8 cellular contexts compared by ENCODE assay signal in the genomic region with DNA sequence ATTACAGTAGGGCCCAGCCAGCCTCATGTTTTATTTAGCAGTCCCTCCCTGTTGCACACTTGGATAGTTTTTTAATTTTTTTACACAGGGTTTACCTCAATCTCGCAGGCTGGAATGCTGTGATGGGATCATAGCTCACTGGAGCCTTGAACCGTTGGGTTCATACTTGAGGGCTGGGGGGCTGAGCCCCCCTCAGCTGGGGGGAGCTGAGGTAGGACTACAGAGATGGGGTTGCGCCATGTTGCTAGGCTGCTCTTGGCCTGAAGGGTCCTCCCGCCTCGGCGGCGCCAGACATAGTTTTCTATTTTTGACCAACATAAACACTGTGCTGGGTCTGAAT.
A peak's percentile ranks its signal among the peaks of the same experiment; 100 is the strongest.
DNase-seq lines count a peak whose midpoint lies in the region; ATAC-seq, FAIRE-seq and TF ChIP-seq lines count a peak whose summit lies in the region.
"Not testable (repeated sequence)": the region's sequence is repeated elsewhere in the genome, so short reads cannot be mapped to it uniquely, and the experiment has no call there.

No MANE protein-coding gene starts in this region.

- not testable (repeated sequence) for H3K4me1 ChIP-seq in A673 (ENCODE audit: insufficient read depth, low read length, poor library complexity, severe bottlenecking); IMR-90 (ENCODE audit: control insufficient read depth, insufficient read depth, low read length); H1 (replicated peaks in 1 of 4; ENCODE audit: control insufficient read depth in 3 of 4, insufficient read depth in 4 of 4, low read length in 3 of 4); kidney (ENCODE audit: control insufficient read depth in 1 of 2, insufficient read depth in 1 of 2, low read depth in 1 of 2, low read length in 2 of 2); psoas muscle

- BruUV-seq in A673 (replicated peaks; lab: Mats Ljungman, UMichigan) (TSS peak; percentile 67), IMR-90 (replicated peaks; lab: Mats Ljungman, UMichigan) (TSS peak; percentile 54)

- H4K8ac ChIP-seq in IMR-90 (ENCODE audit: low read depth in 2 of 2, low read length in 2 of 2), result peak overlapping the region; percentile 93 to 99
- H4K8ac ChIP-seq in H1 (ENCODE audit: extremely low read depth, insufficient read depth, low read length), result peak overlapping the region; percentile 88; the same call in 1 of the 2 replicates

- TF ChIP-seq POLR2A in IMR-90 (IDR thresholded peaks at IDR 0.05; ENCODE audit: low read depth, low read length); H1 (IDR thresholded peaks at IDR 0.05; ENCODE audit: control extremely low read depth in 1 of 2, low read depth in 2 of 2, low read length in 2 of 2): not testable (repeated sequence)

- peak overlapping the region; percentile 65 for H2BK5ac ChIP-seq in IMR-90 (ENCODE audit: low read depth, low read length, poor library complexity, severe bottlenecking)
- not testable (repeated sequence) for H2BK5ac ChIP-seq in H1 (ENCODE audit: low read depth, low read length)

- peak overlapping the region; percentile 66 for H3K4me3 ChIP-seq in A673 (ENCODE audit: low read depth, low read length, poor library complexity, severe bottlenecking)
- H3K4me3 ChIP-seq in IMR-90 (ENCODE audit: insufficient read depth, low read depth, low read length), result peak overlapping the region; percentile 56
- H3K4me3 ChIP-seq in H1 (ENCODE audit: extremely low read depth in 1 of 4, insufficient read depth in 2 of 4, low read depth in 3 of 4, low read length in 4 of 4), result peak overlapping the region; percentile 58 to 75 (median 71); a peak in 7 of 8 replicates
- H3K4me3 ChIP-seq in kidney (ENCODE audit: low read length in 2 of 2), result peak overlapping the region; percentile 61 to 80
- H3K4me3 ChIP-seq in psoas muscle, result peak overlapping the region; percentile 83

- H3K23me2 ChIP-seq in H1 (ENCODE audit: low read depth, low read length), result not testable (repeated sequence)

- POLR2A ChIA-PET in A673 (lab: Charles Lee; ENCODE audit: low non-redundant PET); IMR-90 (lab: Charles Lee; ENCODE audit: unreplicated experiment): not testable (repeated sequence)
- POLR2A ChIA-PET in H1 (lab: Charles Lee; ENCODE audit: partially characterized antibody), result interaction anchor here (0.6 to 1.5 kb wide), 4 partner anchors 30 to 537 kb away, joined by 3 to 4 read pairs (median 3); a partner anchor contains a TSS

- H2AFZ ChIP-seq in IMR-90 (replicated peaks; ENCODE audit: low read length, poor library complexity), result peak overlapping the region; percentile 84
- not testable (repeated sequence) for H2AFZ ChIP-seq in H1 (ENCODE audit: low read length)

- intact Hi-C loops in A673 (cut with micrococcal nuclease; ENCODE audit: unreplicated experiment); kidney (cut with DNase I): not testable (repeated sequence)
- intact Hi-C loops in IMR-90 (cut with micrococcal nuclease) (loop anchor here (5.0 kb wide), 1 partner anchor 472 kb away; no protein-coding TSS in a partner anchor), psoas muscle (cut with DNase I) (loop anchor here in 1 of 2 donors (10.0 kb wide), 1 partner anchor 469 kb away; no protein-coding TSS in a partner anchor)

- H3K9me3 Mint-ChIP-seq in activated CD8-positive, alpha-beta memory T cell treated with anti-CD3 and anti-CD28 coated beads, Interleukin-2, amount 10 ng/mL, durations not matched to agents 7 days and 5 days (ENCODE audit: low read depth), result not testable (repeated sequence)

- H3K9me1 ChIP-seq in IMR-90 (ENCODE audit: insufficient read depth, low read length), result not testable (repeated sequence)

- H3K56ac ChIP-seq in IMR-90 (ENCODE audit: extremely low read depth, insufficient read depth, low read length), result peak overlapping the region; percentile 66; the same call in 1 of the 2 replicates
- not testable (repeated sequence) for H3K56ac ChIP-seq in H1 (replicated peaks; ENCODE audit: insufficient read length, low read depth, low read length)

- H3K23ac ChIP-seq in IMR-90 (ENCODE audit: low read depth, low read length), result peak overlapping the region; percentile 68; the same call in 1 of the 2 replicates
- H3K23ac ChIP-seq in H1 (ENCODE audit: insufficient read length), result not testable (repeated sequence)

- not testable (repeated sequence) for H3K27me3 Mint-ChIP-seq in activated CD8-positive, alpha-beta memory T cell treated with anti-CD3 and anti-CD28 coated beads, Interleukin-2, amount 10 ng/mL, durations not matched to agents 7 days and 5 days

- not testable (repeated sequence) for H3K36me3 ChIP-seq in A673 (ENCODE audit: insufficient read depth, low read length, poor library complexity, severe bottlenecking); IMR-90 (ENCODE audit: control insufficient read depth, insufficient read depth, low read length); H1 (ENCODE audit: control insufficient read depth in 2 of 4, insufficient read depth in 4 of 4, low read length in 3 of 4); kidney (ENCODE audit: control insufficient read depth in 1 of 2, insufficient read depth in 2 of 2, low read length in 2 of 2); psoas muscle (ENCODE audit: insufficient read depth in 1 of 2, low read depth in 1 of 2)

- not testable (repeated sequence) for H3K9me3 ChIP-seq in A673 (ENCODE audit: low read depth, low read length, poor library complexity, severe bottlenecking); IMR-90 (ENCODE audit: control insufficient read depth, insufficient read depth, low read length); H1 (ENCODE audit: insufficient read depth in 2 of 2, low read depth in 1 of 2, low read length in 1 of 2); kidney (ENCODE audit: control insufficient read depth in 1 of 2, low read length in 2 of 2); psoas muscle

- CTCF ChIA-PET in A673 (lab: Charles Lee), result not testable (repeated sequence)
- CTCF ChIA-PET in IMR-90 (lab: Yijun Ruan, JAX), result interaction anchor here (0.5 kb wide), 1 partner anchor 23 kb away, joined by 3 read pairs; no protein-coding TSS in a partner anchor
- CTCF ChIA-PET in activated CD8-positive, alpha-beta memory T cell treated with anti-CD3 and anti-CD28 coated beads, Interleukin-2, amount 10 ng/mL, durations not matched to agents 7 days and 5 days (lab: Charles Lee), result interaction anchor here (1.2 to 1.3 kb wide), 2 partner anchors 171 to 174 kb away, joined by 3 read pairs; a partner anchor contains a TSS
- CTCF ChIA-PET in H1 (lab: Charles Lee; ENCODE audit: partially characterized antibody), result interaction anchor here (0.6 to 1.5 kb wide), 3 partner anchors 36 to 428 kb away, joined by 3 to 8 read pairs (median 3); no protein-coding TSS in a partner anchor

- peak overlapping the region; percentile 98 for H3K27ac Mint-ChIP-seq in activated CD8-positive, alpha-beta memory T cell treated with anti-CD3 and anti-CD28 coated beads, Interleukin-2, amount 10 ng/mL, durations not matched to agents 7 days and 5 days

- H2BK120ac ChIP-seq in IMR-90 (ENCODE audit: low read depth, low read length), result 0 out of 2 replicates have a peak overlapping the region, but pooled peaks have one; percentile 32
- H2BK120ac ChIP-seq in H1 (replicated peaks; ENCODE audit: low read depth, low read length), result not testable (repeated sequence)

- H3K36me3 Mint-ChIP-seq in activated CD8-positive, alpha-beta memory T cell treated with anti-CD3 and anti-CD28 coated beads, Interleukin-2, amount 10 ng/mL, durations not matched to agents 7 days and 5 days, result not testable (repeated sequence)

- H2BK20ac ChIP-seq in IMR-90 (ENCODE audit: low read depth, low read length); H1 (ENCODE audit: low read length): not testable (repeated sequence)

- H2BK15ac ChIP-seq in IMR-90 (ENCODE audit: low read depth, low read length); H1 (ENCODE audit: low read length): not testable (repeated sequence)

- ATAC-seq in GM18858 (IDR thresholded peaks at IDR 0.05; ENCODE audit: unreplicated experiment) (peak; percentile 7), HG02571 (IDR thresholded peaks at IDR 0.05; ENCODE audit: unreplicated experiment) (peak; percentile 13), IMR-90 (ENCODE audit: low read depth) (peak; percentile 33), psoas muscle (peak; percentile 17 to 53 (median 24))
- ATAC-seq in activated CD8-positive, alpha-beta memory T cell treated with anti-CD3 and anti-CD28 coated beads, Interleukin-2, amount 10 ng/mL, durations not matched to agents 7 days and 5 days, result peak; percentile 11

- dilution Hi-C loops in IMR-90 (cut with HindIII; ENCODE audit: low sequenced_read_pairs, unreplicated experiment), result not testable (repeated sequence)

- not testable (repeated sequence) for TF ChIP-seq RAD21 in IMR-90 (IDR thresholded peaks at IDR 0.05; ENCODE audit: low read length); H1 (IDR thresholded peaks at IDR 0.05 in 1 of 2, conservative IDR thresholded peaks at IDR 0.05 in 1 of 2; ENCODE audit: low read depth in 2 of 2, low read length in 2 of 2)

- not testable (repeated sequence) for FAIRE-seq in H1 (lab: Jason Lieb, UNC); kidney (lab: Jason Lieb, UNC)

- DNase-seq in A673 (ENCODE audit: low spot score); IMR-90; activated CD8-positive, alpha-beta memory T cell treated with anti-CD3 and anti-CD28 coated beads, Interleukin-2, amount 10 ng/mL, durations not matched to agents 7 days and 5 days; H1 (ENCODE audit: low read depth in 1 of 2, low spot score in 2 of 2); kidney; psoas muscle: not testable (repeated sequence)

- H3K27ac ChIP-seq in A673 (ENCODE audit: low read depth, low read length, poor library complexity, severe bottlenecking) (peak overlapping the region; percentile 93), IMR-90 (ENCODE audit: insufficient read depth, low read length) (peak overlapping the region; percentile 80), H1 (ENCODE audit: low read depth, low read length) (peak overlapping the region; percentile 93), kidney (ENCODE audit: low read depth in 2 of 2, low read length in 2 of 2) (peak overlapping the region; percentile 75 to 77), psoas muscle (peak overlapping the region; percentile 99)

- peak overlapping the region; percentile 79 for H4K5ac ChIP-seq in IMR-90 (ENCODE audit: low read depth, low read length)
- H4K5ac ChIP-seq in H1 (ENCODE audit: insufficient read length, low read depth, low read length), result peak overlapping the region; percentile 9

- TF ChIP-seq EP300 in H1 (IDR thresholded peaks at IDR 0.05; ENCODE audit: borderline replicate concordance in 1 of 2, low read depth in 2 of 2, low read length in 2 of 2), result not testable (repeated sequence)

- peak overlapping the region; percentile 76; the same call in 1 of the 2 replicates for H4K91ac ChIP-seq in IMR-90 (ENCODE audit: insufficient read depth, low read depth, low read length)
- not testable (repeated sequence) for H4K91ac ChIP-seq in H1 (replicated peaks; ENCODE audit: insufficient read length, low read length)

- H3K9ac ChIP-seq in IMR-90 (ENCODE audit: low read depth, low read length) (peak overlapping the region; percentile 64), H1 (replicated peaks in 1 of 4; ENCODE audit: extremely low read depth in 1 of 4, low read depth in 3 of 4, low read length in 3 of 4) (peak overlapping the region in 3 of 4 experiments; percentile 30 to 87 (median 78); a peak in 6 of 7 replicates), kidney (ENCODE audit: low read length in 2 of 2) (peak overlapping the region; percentile 41 to 69)

- H4K20me1 ChIP-seq in IMR-90 (ENCODE audit: insufficient read depth, low read length); H1 (replicated peaks in 1 of 2; ENCODE audit: control insufficient read depth in 1 of 2, insufficient read depth in 2 of 2, low read length in 2 of 2): not testable (repeated sequence)

- H3K27me3 ChIP-seq in A673 (replicated peaks; ENCODE audit: insufficient read depth, low read depth, low read length, poor library complexity); IMR-90 (ENCODE audit: control insufficient read depth, insufficient read depth, low read length); H1 (replicated peaks in 1 of 4; ENCODE audit: control insufficient read depth in 3 of 4, extremely low read depth in 1 of 4, insufficient read depth in 3 of 4, low read length in 3 of 4); psoas muscle (ENCODE audit: insufficient read depth in 3 of 3, low read length in 2 of 3): not testable (repeated sequence)

- not testable (repeated sequence) for TF ChIP-seq CTCF in A673 (conservative IDR thresholded peaks at IDR 0.05; ENCODE audit: low read depth, low read length); IMR-90 (conservative IDR thresholded peaks at IDR 0.05; ENCODE audit: low read depth, low read length); H1 (IDR thresholded peaks at IDR 0.05; ENCODE audit: control extremely low read depth in 1 of 3, insufficient read depth in 1 of 3, low read depth in 1 of 3, low read length in 3 of 3); kidney (IDR thresholded peaks at IDR 0.05; ENCODE audit: borderline replicate concordance, extremely low read depth, insufficient read depth)
- peak; percentile 2 for TF ChIP-seq CTCF in psoas muscle (IDR thresholded peaks at IDR 0.05)

- not testable (repeated sequence) for H3K4me1 Mint-ChIP-seq in activated CD8-positive, alpha-beta memory T cell treated with anti-CD3 and anti-CD28 coated beads, Interleukin-2, amount 10 ng/mL, durations not matched to agents 7 days and 5 days

- H2AK9ac ChIP-seq in IMR-90 (replicated peaks; ENCODE audit: low read depth, low read length, poor library complexity), result peak overlapping the region; percentile 78

- in situ Hi-C loops in IMR-90 (cut with MboI; ENCODE audit: low sequenced_read_pairs), result not testable (repeated sequence)

- peak overlapping the region; percentile 92 for H3K4ac ChIP-seq in IMR-90 (ENCODE audit: low read depth, low read length)
- not testable (repeated sequence) for H3K4ac ChIP-seq in H1 (replicated peaks; ENCODE audit: insufficient read length, low read depth, low read length)

- 0% methylated on average over 4 of the region's 7 CpGs; no CpG with 5 or more reads in 1 of the 2 experiments for WGBS in IMR-90 (ENCODE audit: extremely low coverage in 2 of 2, insufficient read length in 1 of 2), 2 experiments
- 22% methylated on average over 7 of the region's 7 CpGs; no CpG with 5 or more reads in 1 of the 2 experiments for WGBS in H1 (ENCODE audit: extremely low coverage in 1 of 2, insufficient coverage in 1 of 2, insufficient read length in 1 of 2, insufficient replicate concordance in 2 of 2, low coverage in 1 of 2, low lambda C conversion rate in 2 of 2, missing lambda C conversion rate in 1 of 2), 2 experiments
- 2 to 5% (median 3%) methylated on average over 7 of the region's 7 CpGs for WGBS in psoas muscle, 3 donors

- peak overlapping the region; percentile 61; the same call in 1 of the 2 replicates for H2AK5ac ChIP-seq in IMR-90 (ENCODE audit: low read depth, low read length)
- not testable (repeated sequence) for H2AK5ac ChIP-seq in H1 (ENCODE audit: low read depth, low read length)

- peak overlapping the region; percentile 87 for H3K14ac ChIP-seq in IMR-90 (replicated peaks; ENCODE audit: low read depth, low read length)
- H3K14ac ChIP-seq in H1 (ENCODE audit: insufficient read length), result not testable (repeated sequence)

- not testable (repeated sequence) for H2BK12ac ChIP-seq in H1 (ENCODE audit: low read depth, low read length)

- H3K4me2 ChIP-seq in IMR-90 (ENCODE audit: low read depth, low read length), result peak overlapping the region; percentile 78
- H3K4me2 ChIP-seq in H1 (ENCODE audit: insufficient read depth in 1 of 2, low read depth in 2 of 2, low read length in 2 of 2), result peak overlapping the region; percentile 70 to 73

- peaks cover 0 to 11% of the 10 kb centered on the region in 2 experiments; a peak in 2 of 4 replicates for H3K79me2 ChIP-seq in H1 (ENCODE audit: control insufficient read depth in 1 of 2, insufficient read depth in 2 of 2, low read length in 2 of 2)

- peak overlapping the region; percentile 84 for H3K4me3 Mint-ChIP-seq in activated CD8-positive, alpha-beta memory T cell treated with anti-CD3 and anti-CD28 coated beads, Interleukin-2, amount 10 ng/mL, durations not matched to agents 7 days and 5 days

- H3K18ac ChIP-seq in IMR-90 (ENCODE audit: low read depth, low read length), result 0 out of 2 replicates have a peak overlapping the region, but pooled peaks have one; percentile 42
- H3K18ac ChIP-seq in H1 (ENCODE audit: extremely low read depth, low read length), result not testable (repeated sequence)

- H3K79me1 ChIP-seq in IMR-90 (ENCODE audit: low read depth in 1 of 2, low read length in 2 of 2); H1 (ENCODE audit: low read depth, low read length): not testable (repeated sequence)
